In the genomic region with DNA sequence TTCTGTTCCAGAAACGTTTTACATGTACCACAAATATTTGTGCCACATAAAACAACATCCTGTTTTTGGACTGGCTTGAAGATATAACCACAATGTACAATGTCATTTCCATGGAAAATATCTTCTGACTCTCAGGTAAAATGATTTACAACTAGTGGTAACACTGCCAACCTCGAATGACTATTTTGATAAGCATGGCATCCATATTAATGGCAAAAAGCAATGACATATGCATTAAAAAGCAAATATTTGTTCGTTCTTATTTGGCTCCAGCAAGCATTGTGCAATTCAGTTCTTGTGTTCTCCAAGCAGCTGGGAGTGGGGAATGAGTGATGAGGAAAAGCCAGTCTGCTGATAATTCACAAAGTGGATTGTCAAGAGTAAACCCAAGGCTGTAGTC, we compare ENCODE assay signal across 19 cellular contexts.
DNase-seq lines count a peak whose midpoint lies in the region; ATAC-seq and TF ChIP-seq lines count a peak whose summit lies in the region.
"Had no signal": no experiment of that assay in that cellular context is flagged by ENCODE, and none has a peak within 500 bp of the region (broad histone marks: within the 10 kb centered on the region; RNA-seq: fewer than 3 reads in every experiment).

No MANE protein-coding gene starts in this region.

- TF ChIP-seq CTCF in astrocyte of the spinal cord (IDR thresholded peaks at IDR 0.05; ENCODE audit: low read depth, low read length) (no peak), BE2C (IDR thresholded peaks at IDR 0.05; ENCODE audit: low read depth, low read length) (no peak)

- H3K27me3 ChIP-seq in BE2C = no peaks in the 10 kb centered on the region
- H3K27me3 ChIP-seq: breast epithelium had no signal

- in situ Hi-C loops in astrocyte of the spinal cord (cut with HindIII; ENCODE audit: low sequenced_read_pairs) = no loop called here

- peak; percentile 69 for ATAC-seq in left colon
- no peak for ATAC-seq in GM19463 (IDR thresholded peaks at IDR 0.05; ENCODE audit: unreplicated experiment)
- ATAC-seq: stimulated activated effector memory CD8-positive, alpha-beta T cell treated with anti-CD3 and anti-CD28 coated beads, Interleukin-12 subunit alpha, Interleukin-12 subunit beta, amount 100 ng/mL, for 72 hours had no signal

- intact Hi-C loops in left colon (cut with DNase I, micrococcal nuclease) = no loop called here

- no peaks in the 10 kb centered on the region for H3K36me3 ChIP-seq in BE2C
- H3K36me3 ChIP-seq: breast epithelium had no signal

- H3K4me3 ChIP-seq in astrocyte of the spinal cord (ENCODE audit: low read depth, low read length) (no peak overlapping the region), BE2C (ENCODE audit: low read depth, low read length) (no peak overlapping the region)
- H3K4me3 ChIP-seq: breast epithelium had no signal

- peaks cover 3% of the 10 kb centered on the region; the same call in 1 of the 2 replicates for H3K4me1 ChIP-seq in BE2C
- H3K4me1 ChIP-seq: breast epithelium, Caco-2 had no signal

- DNase-seq in NCI-H510A treated with DMSO at 0.1 percent for 48 hours (lab: John Stamatoyannopoulos, UW) = peak; percentile 10
- no peak for DNase-seq in NCI-H510A (lab: John Stamatoyannopoulos, UW)
- DNase-seq in astrocyte of the spinal cord (ENCODE audit: low read depth, low spot score) = peak; percentile 34
- DNase-seq in left colon = no peak
- DNase-seq in anterior cingulate cortex (lab: John Stamatoyannopoulos, UW) = no peak
- DNase-seq in BE2C = no peak
- no peak for DNase-seq in activated CD8-positive, alpha-beta memory T cell treated with anti-CD3 and anti-CD28 coated beads, Interleukin-2, amount 50 U/mL, for 4 hours
- DNase-seq: 8988T; activated CD4-positive, alpha-beta T cell treated with anti-CD3 and anti-CD28 coated beads, Interleukin-2, amount 10 ng/mL, durations not matched to agents 7 days and 5 days; Caco-2; head of caudate nucleus; NCI-H1694; NCI-H2171; NCI-H526 treated with DMSO at 0.1 percent for 48 hours; SK-N-SH; stimulated activated CD4-positive, alpha-beta T cell treated with anti-CD3 and anti-CD28 coated beads, Interleukin-1b, Interleukin-23, amount 100 ng/mL, for 48 hours had no signal

- no peaks in the 10 kb centered on the region for H3K9me3 ChIP-seq in BE2C
- H3K9me3 ChIP-seq: breast epithelium, Caco-2, SK-N-SH had no signal

Comparison
In these comparisons a context has a peak if more than half of its experiments do, and no peak if none do; other contexts are left out.
1. DNase-seq: peak in NCI-H510A treated with DMSO at 0.1 percent for 48 hours (single experiment) and astrocyte of the spinal cord (single experiment); none in NCI-H510A (single experiment), left colon (0 of 2), anterior cingulate cortex (0 of 58), BE2C (single experiment) and activated CD8-positive, alpha-beta memory T cell treated with anti-CD3 and anti-CD28 coated beads, Interleukin-2, amount 50 U/mL, for 4 hours (single experiment).